ENCODE assay signal across 8 cellular contexts in the genomic region with DNA sequence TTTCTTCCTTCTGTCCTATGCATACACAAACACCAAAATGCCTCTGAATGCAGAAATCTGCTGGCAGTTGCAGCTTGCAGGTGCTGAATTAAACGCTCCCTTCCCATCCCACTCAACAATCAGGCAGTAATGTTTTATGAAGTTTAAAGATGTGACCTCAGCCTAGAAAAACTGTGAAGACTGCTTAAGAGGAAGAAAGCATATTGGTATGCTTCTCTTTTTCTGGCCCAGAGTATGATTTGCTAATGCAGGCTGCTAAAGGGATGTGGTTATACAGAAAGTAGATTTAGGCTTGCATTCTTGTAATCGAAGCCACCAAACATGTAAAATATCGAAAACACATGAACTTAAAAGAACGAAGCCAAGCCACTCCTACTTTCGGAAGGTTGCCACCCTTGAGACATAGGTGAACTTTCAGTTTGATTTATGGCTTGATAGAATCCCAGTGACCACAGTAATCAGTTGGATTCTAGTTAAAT. TPM values are rescaled to one million over a fixed set of nuclear protein-coding genes. Genes with fewer than 3 reads are reported as not detected.
DNase-seq lines count a peak whose midpoint lies in the region; ATAC-seq and TF ChIP-seq lines count a peak whose summit lies in the region.

No MANE protein-coding gene starts in this region.

- no peak overlapping the region for H2AFZ ChIP-seq in IMR-90 (replicated peaks; ENCODE audit: low read length, poor library complexity)

- no peak overlapping the region for H2BK20ac ChIP-seq in IMR-90 (ENCODE audit: low read depth, low read length)

- DNase-seq in GM13977 (ENCODE audit: low spot score), result peak; percentile 63
- DNase-seq in IMR-90, result peak; percentile 16
- DNase-seq in COLO829 (ENCODE audit: low spot score), result no peak
- DNase-seq in NCI-H2107 treated with DMSO at 0.1 percent for 48 hours (lab: John Stamatoyannopoulos, UW; ENCODE audit: unreplicated experiment), result no peak
- no peak for DNase-seq in NCI-H82 treated with DMSO at 0.1 percent for 48 hours (lab: John Stamatoyannopoulos, UW; ENCODE audit: unreplicated experiment)
- DNase-seq in nucleus accumbens (lab: John Stamatoyannopoulos, UW), result no peak

- H3K79me1 ChIP-seq in IMR-90 (ENCODE audit: low read depth in 1 of 2, low read length in 2 of 2), result peaks cover 43 to 85% of the 10 kb centered on the region in 2 experiments

- H2AK9ac ChIP-seq in IMR-90 (replicated peaks; ENCODE audit: low read depth, low read length, poor library complexity), result no peak overlapping the region

- dilution Hi-C loops in IMR-90 (cut with HindIII; ENCODE audit: low sequenced_read_pairs, unreplicated experiment), result no loop called here

- H2BK5ac ChIP-seq in IMR-90 (ENCODE audit: low read depth, low read length, poor library complexity, severe bottlenecking), result no peak overlapping the region

- H4K91ac ChIP-seq in IMR-90 (ENCODE audit: insufficient read depth, low read depth, low read length), result no peak overlapping the region

- H3K27ac ChIP-seq in IMR-90 (ENCODE audit: insufficient read depth, low read length) (no peak overlapping the region), cingulate gyrus (ENCODE audit: low read depth, low read length) (peak overlapping the region; percentile 20)

- H3K9me3 ChIP-seq in IMR-90 (ENCODE audit: control insufficient read depth, insufficient read depth, low read length), result no peaks in the 10 kb centered on the region

- no peak overlapping the region for H3K56ac ChIP-seq in IMR-90 (ENCODE audit: extremely low read depth, insufficient read depth, low read length)

- intact Hi-C loops in IMR-90 (cut with micrococcal nuclease), result no loop called here

- H3K4me2 ChIP-seq in IMR-90 (ENCODE audit: low read depth, low read length), result no peak overlapping the region; the same call in 1 of the 2 replicates

- no peak overlapping the region for H3K4me3 ChIP-seq in IMR-90 (ENCODE audit: insufficient read depth, low read depth, low read length)

- no peak overlapping the region for H3K9ac ChIP-seq in IMR-90 (ENCODE audit: low read depth, low read length)

- no peaks in the 10 kb centered on the region for H3K36me3 ChIP-seq in IMR-90 (ENCODE audit: control insufficient read depth, insufficient read depth, low read length)

- no peak for TF ChIP-seq RAD21 in IMR-90 (IDR thresholded peaks at IDR 0.05; ENCODE audit: low read length)

- in situ Hi-C loops in GM13977 (cut with MboI; ENCODE audit: low pct_unique_long_range_greater_than_20kb, low sequenced_read_pairs, unreplicated experiment), result no loop called here
- in situ Hi-C loops in IMR-90 (cut with MboI; ENCODE audit: low sequenced_read_pairs), result no loop called here

- 0 out of 2 replicates have a peak overlapping the region, but pooled peaks have one; percentile 21 for H3K23ac ChIP-seq in IMR-90 (ENCODE audit: low read depth, low read length)

- no peak for TF ChIP-seq POLR2A in IMR-90 (IDR thresholded peaks at IDR 0.05; ENCODE audit: low read depth, low read length)

- BruUV-seq in IMR-90 (replicated peaks; lab: Mats Ljungman, UMichigan), result no TSS peak

- no peak overlapping the region for H3K18ac ChIP-seq in IMR-90 (ENCODE audit: low read depth, low read length)

- peaks cover 10% of the 10 kb centered on the region for H3K9me1 ChIP-seq in IMR-90 (ENCODE audit: insufficient read depth, low read length)

- H3K14ac ChIP-seq in IMR-90 (replicated peaks; ENCODE audit: low read depth, low read length), result no peak overlapping the region

- peaks cover 5% of the 10 kb centered on the region for H3K4me1 ChIP-seq in IMR-90 (ENCODE audit: control insufficient read depth, insufficient read depth, low read length)

- H4K5ac ChIP-seq in IMR-90 (ENCODE audit: low read depth, low read length), result no peak overlapping the region

- ATAC-seq in GM21526 (IDR thresholded peaks at IDR 0.05; ENCODE audit: low FRiP score, unreplicated experiment) (peak; percentile 88), IMR-90 (ENCODE audit: low read depth) (peak; percentile 32; the same call in 1 of the 2 replicates)

- CTCF ChIA-PET in IMR-90 (lab: Yijun Ruan, JAX), result no interaction called here

- no peak for TF ChIP-seq CTCF in GM13977 (IDR thresholded peaks at IDR 0.05; ENCODE audit: extremely low read depth, insufficient read depth, missing control alignments)
- no peak for TF ChIP-seq CTCF in IMR-90 (conservative IDR thresholded peaks at IDR 0.05; ENCODE audit: low read depth, low read length)

- no peak overlapping the region for H4K8ac ChIP-seq in IMR-90 (ENCODE audit: low read depth in 2 of 2, low read length in 2 of 2)

- no peak overlapping the region for H2BK120ac ChIP-seq in IMR-90 (ENCODE audit: low read depth, low read length)

- POLR2A ChIA-PET in IMR-90 (lab: Charles Lee; ENCODE audit: unreplicated experiment), result no interaction called here

- 100% methylated on average over 1 of the region's 5 CpGs; no CpG with 5 or more reads in 1 of the 2 experiments for WGBS in IMR-90 (ENCODE audit: extremely low coverage in 2 of 2, insufficient read length in 1 of 2), 2 experiments

- H3K27me3 ChIP-seq in IMR-90 (ENCODE audit: control insufficient read depth, insufficient read depth, low read length), result no peaks in the 10 kb centered on the region

- H2BK15ac ChIP-seq in IMR-90 (ENCODE audit: low read depth, low read length), result no peak overlapping the region

- no peak overlapping the region for H3K4ac ChIP-seq in IMR-90 (ENCODE audit: low read depth, low read length)

- H2AK5ac ChIP-seq in IMR-90 (ENCODE audit: low read depth, low read length), result no peak overlapping the region

- H4K20me1 ChIP-seq in IMR-90 (ENCODE audit: insufficient read depth, low read length), result peaks cover 17% of the 10 kb centered on the region; the same call in 1 of the 2 replicates

TF ChIP-seq in IMR-90, 13 proteins besides CTCF, POLR2A, EP300 and RAD21:
- TF ChIP-seq BHLHE40 (IDR thresholded peaks at IDR 0.05; ENCODE audit: low read depth, low read length) (no peak), RCOR1 (IDR thresholded peaks at IDR 0.05; ENCODE audit: insufficient replicate concordance, low read length) (no peak), FOS (IDR thresholded peaks at IDR 0.05; ENCODE audit: low read depth, low read length) (no peak), MXI1 (IDR thresholded peaks at IDR 0.05; ENCODE audit: borderline replicate concordance, low read depth, low read length) (no peak), CHD1 (IDR thresholded peaks at IDR 0.05; ENCODE audit: low read depth, low read length) (no peak), NFE2L2 (IDR thresholded peaks at IDR 0.05; ENCODE audit: low read depth, low read length) (no peak), SMC3 (IDR thresholded peaks at IDR 0.05; ENCODE audit: low read depth, low read length) (no peak), RFX5 (IDR thresholded peaks at IDR 0.05; ENCODE audit: low read depth, low read length) (no peak), MAFK (IDR thresholded peaks at IDR 0.05; ENCODE audit: low read depth, low read length) (no peak), MAZ (IDR thresholded peaks at IDR 0.05; ENCODE audit: borderline replicate concordance, low read depth, low read length) (no peak), CEBPB (IDR thresholded peaks at IDR 0.05; ENCODE audit: low read depth, low read length) (no peak)
- TF ChIP-seq, protein P1, sequence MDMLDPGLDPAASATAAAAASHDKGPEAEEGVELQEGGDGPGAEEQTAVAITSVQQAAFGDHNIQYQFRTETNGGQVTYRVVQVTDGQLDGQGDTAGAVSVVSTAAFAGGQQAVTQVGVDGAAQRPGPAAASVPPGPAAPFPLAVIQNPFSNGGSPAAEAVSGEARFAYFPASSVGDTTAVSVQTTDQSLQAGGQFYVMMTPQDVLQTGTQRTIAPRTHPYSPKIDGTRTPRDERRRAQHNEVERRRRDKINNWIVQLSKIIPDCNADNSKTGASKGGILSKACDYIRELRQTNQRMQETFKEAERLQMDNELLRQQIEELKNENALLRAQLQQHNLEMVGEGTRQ (IDR thresholded peaks at IDR 0.05; ENCODE audit: low read depth, low read length), result no peak
- TF ChIP-seq, protein P2, sequence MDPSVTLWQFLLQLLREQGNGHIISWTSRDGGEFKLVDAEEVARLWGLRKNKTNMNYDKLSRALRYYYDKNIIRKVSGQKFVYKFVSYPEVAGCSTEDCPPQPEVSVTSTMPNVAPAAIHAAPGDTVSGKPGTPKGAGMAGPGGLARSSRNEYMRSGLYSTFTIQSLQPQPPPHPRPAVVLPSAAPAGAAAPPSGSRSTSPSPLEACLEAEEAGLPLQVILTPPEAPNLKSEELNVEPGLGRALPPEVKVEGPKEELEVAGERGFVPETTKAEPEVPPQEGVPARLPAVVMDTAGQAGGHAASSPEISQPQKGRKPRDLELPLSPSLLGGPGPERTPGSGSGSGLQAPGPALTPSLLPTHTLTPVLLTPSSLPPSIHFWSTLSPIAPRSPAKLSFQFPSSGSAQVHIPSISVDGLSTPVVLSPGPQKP (IDR thresholded peaks at IDR 0.05; ENCODE audit: borderline replicate concordance, low read depth, low read length), result no peak

RNA-seq across cellular contexts. Expression of a gene that starts 40.8 kb away (rescaled TPM):
- total RNA-seq in IMR-90 (2012; rRNA removed), result 17.2 and 17.6 TPM in 2 replicates
- 4.9 and 5.4 TPM in 2 replicates for polyA plus RNA-seq in IMR-90 (2012; rRNA removed)
- 2.0 and 2.1 TPM in 2 replicates for polyA plus RNA-seq in IMR-90 (2012; cell fraction: cytosol; rRNA removed)
- 1.4 and 6.3 TPM in 2 replicates for polyA plus RNA-seq in IMR-90 (2012; cell fraction: nucleus; rRNA removed; ENCODE audit: low replicate concordance)

Comparison
In these comparisons a context has a peak if more than half of its experiments do, and no peak if none do; other contexts are left out.
1. DNase-seq: peak in GM13977 (single experiment) and IMR-90 (single experiment); none in COLO829 (single experiment), NCI-H2107 treated with DMSO at 0.1 percent for 48 hours (single experiment), NCI-H82 treated with DMSO at 0.1 percent for 48 hours (single experiment) and nucleus accumbens (0 of 56).